16 cellular contexts compared by ENCODE assay signal in the genomic region with DNA sequence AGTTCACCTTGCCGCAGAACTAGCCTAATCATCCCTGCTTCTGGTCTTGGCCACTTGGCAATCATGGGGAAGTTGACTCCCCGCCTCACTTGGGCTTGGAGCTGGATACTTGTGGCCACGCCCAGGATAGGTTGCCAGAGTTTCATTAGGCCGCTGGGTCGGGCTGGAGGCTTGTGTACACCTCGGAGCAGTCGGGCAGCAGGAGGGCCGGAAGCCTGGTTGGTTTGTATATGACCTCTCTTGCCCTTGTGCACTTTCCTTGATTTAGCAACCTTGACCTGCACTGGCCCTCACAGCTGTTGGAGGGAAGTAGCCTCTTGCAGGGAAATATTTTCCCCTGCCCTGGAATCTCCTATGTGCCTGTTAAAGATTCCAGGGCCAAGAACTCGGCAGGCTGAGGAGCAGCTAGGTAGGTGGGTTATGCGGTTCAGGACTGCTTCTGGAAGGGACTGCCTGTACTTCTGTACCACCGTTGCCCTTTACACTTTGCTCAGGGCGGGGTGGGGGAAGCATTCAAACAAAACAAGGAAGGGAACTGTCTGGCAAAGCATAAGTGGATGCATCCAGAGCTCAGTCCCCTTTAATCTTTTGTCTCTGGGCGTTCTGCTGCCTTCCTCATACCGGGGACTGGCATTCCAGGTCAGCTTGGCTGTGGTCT.
DNase-seq lines count a peak whose midpoint lies in the region; ATAC-seq and TF ChIP-seq lines count a peak whose summit lies in the region.
"Had no signal": no experiment of that assay in that cellular context is flagged by ENCODE, and none has a peak within 500 bp of the region (broad histone marks: within the 10 kb centered on the region; RNA-seq: fewer than 3 reads in every experiment).

No MANE protein-coding gene starts in this region.

- H3K4me1 ChIP-seq in Peyer's patch: peaks cover 0 to 23% (median 3%) of the 10 kb centered on the region in 4 donors
- H3K4me1 ChIP-seq in fibroblast of lung (ENCODE audit: control insufficient read depth, extremely low read depth, insufficient read depth, low read length): peaks cover 9% of the 10 kb centered on the region
- peaks cover 14% of the 10 kb centered on the region for H3K4me1 ChIP-seq in mucosa of descending colon (ENCODE audit: low read depth)
- peaks cover 38% of the 10 kb centered on the region for H3K4me1 ChIP-seq in suprapubic skin
- no peaks in the 10 kb centered on the region for H3K4me1 ChIP-seq in naive thymus-derived CD4-positive, alpha-beta T cell (ENCODE audit: control insufficient read depth in 2 of 2, insufficient read depth in 2 of 2, low read length in 2 of 2)
- H3K4me1 ChIP-seq: foreskin keratinocyte had no signal

- TF ChIP-seq CTCF in Peyer's patch (IDR thresholded peaks at IDR 0.05): peak in 1 of 6 experiments; percentile 1
- no peak for TF ChIP-seq CTCF in fibroblast of lung (conservative IDR thresholded peaks at IDR 0.05 in 1 of 2, IDR thresholded peaks at IDR 0.05 in 1 of 2; ENCODE audit: low read depth in 1 of 2, low read length in 2 of 2)
- TF ChIP-seq CTCF in mucosa of descending colon (IDR thresholded peaks at IDR 0.05): no peak
- TF ChIP-seq CTCF in suprapubic skin (IDR thresholded peaks at IDR 0.05): no peak

- H2AFZ ChIP-seq in fibroblast of lung (ENCODE audit: low read length): no peak overlapping the region

- intact Hi-C loops in mucosa of descending colon (cut with DNase I, micrococcal nuclease): loop anchor here (5.0 to 10.0 kb wide), 3 partner anchors 144 to 306 kb away; a partner anchor contains a TSS
- intact Hi-C loops in naive thymus-derived CD4-positive, alpha-beta T cell (cut with micrococcal nuclease): loop anchor here in 1 of 2 donors (10.0 kb wide), 1 partner anchor 546 kb away; no protein-coding TSS in a partner anchor

- CTCF ChIA-PET in activated CD4-positive, alpha-beta memory T cell treated with anti-CD3 and anti-CD28 coated beads, Interleukin-2, amount 10 ng/mL, durations not matched to agents 7 days and 5 days (lab: Charles Lee): interaction anchor here (6.0 kb wide), 1 partner anchor 310 kb away, joined by 85 read pairs; no protein-coding TSS in a partner anchor
- CTCF ChIA-PET in naive thymus-derived CD4-positive, alpha-beta T cell (lab: Charles Lee): interaction anchor here (0.9 kb wide), 1 partner anchor 309 kb away, joined by 3 read pairs; no protein-coding TSS in a partner anchor

- H3K79me2 ChIP-seq in fibroblast of lung (ENCODE audit: control insufficient read depth, insufficient read depth, low read length): no peaks in the 10 kb centered on the region

- TF ChIP-seq POLR2A in Peyer's patch (IDR thresholded peaks at IDR 0.05): peak; percentile 70 to 75
- TF ChIP-seq POLR2A in suprapubic skin (IDR thresholded peaks at IDR 0.05): no peak

- peaks cover 6% of the 10 kb centered on the region for H3K4me1 Mint-ChIP-seq in activated CD4-positive, alpha-beta memory T cell treated with anti-CD3 and anti-CD28 coated beads, Interleukin-2, amount 10 ng/mL, durations not matched to agents 7 days and 5 days
- H3K4me1 Mint-ChIP-seq in naive thymus-derived CD4-positive, alpha-beta T cell: peaks cover 0 to 4% (median 2%) of the 10 kb centered on the region in 7 donors

- ATAC-seq in mucosa of descending colon: peak; percentile 89
- no peak for ATAC-seq in naive thymus-derived CD4-positive, alpha-beta T cell
- ATAC-seq: foreskin keratinocyte had no signal

- 53% methylated on average over 9 of the region's 14 CpGs for WGBS in suprapubic skin

- H3K27me3 ChIP-seq in Peyer's patch: no peaks in the 10 kb centered on the region
- no peaks in the 10 kb centered on the region for H3K27me3 ChIP-seq in fibroblast of lung (ENCODE audit: control insufficient read depth, insufficient read depth, low read length)
- no peaks in the 10 kb centered on the region for H3K27me3 ChIP-seq in suprapubic skin
- no peaks in the 10 kb centered on the region for H3K27me3 ChIP-seq in naive thymus-derived CD4-positive, alpha-beta T cell (ENCODE audit: control insufficient read depth in 2 of 2, insufficient read depth in 2 of 2, low read length in 2 of 2)
- H3K27me3 ChIP-seq: foreskin keratinocyte had no signal

- peak in 2 of 3 donors; percentile 89 to 90 for DNase-seq in Peyer's patch
- peak in 1 of 2 donors; percentile 47 for DNase-seq in fibroblast of lung (ENCODE audit: low read depth in 2 of 2)
- peak; percentile 86 to 91 (median 88) for DNase-seq in mucosa of descending colon
- DNase-seq in suprapubic skin (ENCODE audit: low spot score in 2 of 2): peak; percentile 83 to 89
- DNase-seq in activated CD4-positive, alpha-beta memory T cell treated with anti-CD3 and anti-CD28 coated beads, Interleukin-2, amount 10 ng/mL, durations not matched to agents 7 days and 5 days: no peak
- no peak for DNase-seq in naive thymus-derived CD4-positive, alpha-beta T cell
- no peak for DNase-seq in hippocampal formation (lab: John Stamatoyannopoulos, UW)
- DNase-seq in NCI-H748 (lab: John Stamatoyannopoulos, UW; ENCODE audit: unreplicated experiment): no peak
- DNase-seq: activated CD4-positive, alpha-beta T cell treated with anti-CD3 and anti-CD28 coated beads for 4 hours; activated effector memory CD4-positive, alpha-beta T cell treated with Interleukin-2 at 50 U/mL for 16 hours; CD4-positive, CD25-positive, alpha-beta regulatory T cell; foreskin keratinocyte; NCI-H1048; NK-92 treated with Interleukin-12 subunit alpha and Interleukin-12 subunit beta, amount 100 ng/mL, for 24 hours; stimulated activated CD4-positive, alpha-beta T cell treated with anti-CD3 and anti-CD28 coated beads, Interleukin-12 subunit alpha, Interleukin-12 subunit beta, amount 100 ng/mL, for 4 hours had no signal

- POLR2A ChIA-PET in activated CD4-positive, alpha-beta memory T cell treated with anti-CD3 and anti-CD28 coated beads, Interleukin-2, amount 10 ng/mL, durations not matched to agents 7 days and 5 days (lab: Charles Lee): no interaction called here
- POLR2A ChIA-PET in naive thymus-derived CD4-positive, alpha-beta T cell (lab: Charles Lee): no interaction called here

- H4K20me1 ChIP-seq in fibroblast of lung (ENCODE audit: control insufficient read depth, extremely low read depth, insufficient read depth, low read length): no peaks in the 10 kb centered on the region

- H3K9me3 ChIP-seq in Peyer's patch (no peaks in the 10 kb centered on the region), fibroblast of lung (ENCODE audit: control insufficient read depth, insufficient read depth, low read depth, low read length) (no peaks in the 10 kb centered on the region), mucosa of descending colon (no peaks in the 10 kb centered on the region), suprapubic skin (no peaks in the 10 kb centered on the region)
- no peaks in the 10 kb centered on the region for H3K9me3 ChIP-seq in naive thymus-derived CD4-positive, alpha-beta T cell (ENCODE audit: control insufficient read depth in 2 of 3, low read length in 3 of 3)

- H3K36me3 Mint-ChIP-seq in activated CD4-positive, alpha-beta memory T cell treated with anti-CD3 and anti-CD28 coated beads, Interleukin-2, amount 10 ng/mL, durations not matched to agents 7 days and 5 days (ENCODE audit: low read depth): peaks cover 13% of the 10 kb centered on the region
- H3K36me3 Mint-ChIP-seq in naive thymus-derived CD4-positive, alpha-beta T cell: peaks cover 0 to 5% (median 0%) of the 10 kb centered on the region in 5 donors

- H3K9ac ChIP-seq in fibroblast of lung (ENCODE audit: insufficient read depth, low read length): no peak overlapping the region

- no peak overlapping the region for H3K4me3 Mint-ChIP-seq in activated CD4-positive, alpha-beta memory T cell treated with anti-CD3 and anti-CD28 coated beads, Interleukin-2, amount 10 ng/mL, durations not matched to agents 7 days and 5 days
- H3K4me3 Mint-ChIP-seq in naive thymus-derived CD4-positive, alpha-beta T cell: no peak overlapping the region
- H3K4me3 Mint-ChIP-seq: CD4-positive, CD25-positive, alpha-beta regulatory T cell; memory B cell had no signal

- no peak overlapping the region for H3K4me2 ChIP-seq in fibroblast of lung (ENCODE audit: extremely low read depth, insufficient read depth, low read length)

- H3K27me3 Mint-ChIP-seq in activated CD4-positive, alpha-beta memory T cell treated with anti-CD3 and anti-CD28 coated beads, Interleukin-2, amount 10 ng/mL, durations not matched to agents 7 days and 5 days: no peaks in the 10 kb centered on the region
- peaks cover 0 to 5% (median 0%) of the 10 kb centered on the region in 5 donors for H3K27me3 Mint-ChIP-seq in naive thymus-derived CD4-positive, alpha-beta T cell
- H3K27me3 Mint-ChIP-seq: CD4-positive, CD25-positive, alpha-beta regulatory T cell; memory B cell had no signal

- H3K36me3 ChIP-seq in Peyer's patch (peaks cover 0 to 26% (median 0%) of the 10 kb centered on the region in 3 donors), fibroblast of lung (ENCODE audit: control insufficient read depth, insufficient read depth, low read length) (peaks cover 17% of the 10 kb centered on the region), mucosa of descending colon (ENCODE audit: low read depth) (no peaks in the 10 kb centered on the region), suprapubic skin (peaks cover 31% of the 10 kb centered on the region)
- no peaks in the 10 kb centered on the region for H3K36me3 ChIP-seq in naive thymus-derived CD4-positive, alpha-beta T cell (ENCODE audit: control insufficient read depth in 2 of 3, insufficient read depth in 3 of 3, low read length in 3 of 3)

- H3K27ac ChIP-seq in Peyer's patch: peak overlapping the region in 3 of 4 donors; percentile 72 to 89 (median 74)
- peak overlapping the region; percentile 20 for H3K27ac ChIP-seq in fibroblast of lung (ENCODE audit: insufficient read depth, low read length)
- H3K27ac ChIP-seq in suprapubic skin: peak overlapping the region; percentile 54
- no peak overlapping the region for H3K27ac ChIP-seq in naive thymus-derived CD4-positive, alpha-beta T cell (ENCODE audit: low read depth, low read length)
- H3K27ac ChIP-seq: foreskin keratinocyte had no signal

- no peak overlapping the region for H3K27ac Mint-ChIP-seq in activated CD4-positive, alpha-beta memory T cell treated with anti-CD3 and anti-CD28 coated beads, Interleukin-2, amount 10 ng/mL, durations not matched to agents 7 days and 5 days
- no peak overlapping the region for H3K27ac Mint-ChIP-seq in naive thymus-derived CD4-positive, alpha-beta T cell
- H3K27ac Mint-ChIP-seq: memory B cell had no signal

- H3K9me3 Mint-ChIP-seq in activated CD4-positive, alpha-beta memory T cell treated with anti-CD3 and anti-CD28 coated beads, Interleukin-2, amount 10 ng/mL, durations not matched to agents 7 days and 5 days: no peaks in the 10 kb centered on the region
- H3K9me3 Mint-ChIP-seq in naive thymus-derived CD4-positive, alpha-beta T cell: no peaks in the 10 kb centered on the region
- H3K9me3 Mint-ChIP-seq: CD4-positive, CD25-positive, alpha-beta regulatory T cell; memory B cell had no signal

- no peak for TF ChIP-seq EP300 in suprapubic skin (IDR thresholded peaks at IDR 0.05)

- peak overlapping the region in 2 of 4 donors; percentile 29 to 42 for H3K4me3 ChIP-seq in Peyer's patch
- no peak overlapping the region for H3K4me3 ChIP-seq in fibroblast of lung (replicated peaks in 1 of 4; ENCODE audit: control extremely low read depth in 1 of 4, insufficient read depth in 1 of 4, low read depth in 3 of 4, low read length in 4 of 4)
- H3K4me3 ChIP-seq in mucosa of descending colon: no peak overlapping the region
- H3K4me3 ChIP-seq in suprapubic skin: peak overlapping the region; percentile 0
- no peak overlapping the region for H3K4me3 ChIP-seq in naive thymus-derived CD4-positive, alpha-beta T cell (ENCODE audit: low read length)

Comparison
In these comparisons a context has a peak if more than half of its experiments do, and no peak if none do; other contexts are left out.
1. DNase-seq: peak in Peyer's patch (2 of 3), mucosa of descending colon (3 of 3) and suprapubic skin (2 of 2); none in activated CD4-positive, alpha-beta memory T cell treated with anti-CD3 and anti-CD28 coated beads, Interleukin-2, amount 10 ng/mL, durations not matched to agents 7 days and 5 days (single experiment), naive thymus-derived CD4-positive, alpha-beta T cell (0 of 9), hippocampal formation (0 of 2) and NCI-H748 (single experiment).
2. POLR2A ChIP-seq: peak in Peyer's patch (2 of 2); none in suprapubic skin (0 of 2).